Comparison of ENCODE assay signal across 8 cellular contexts in genomic region chr1:46247433-46248121, GRCh38. TPM values are rescaled to one million over a fixed set of nuclear protein-coding genes. Genes with fewer than 3 reads are reported as not detected.
DNase-seq lines count a peak whose midpoint lies in the region; ATAC-seq and TF ChIP-seq lines count a peak whose summit lies in the region.

Gene RAD54L (plus strand): TSS chr1:46247763. CDS start chr1:46248406, 643 bp downstream.

- no peaks in the 10 kb centered on the region for H3K27me3 ChIP-seq in HAP-1 (ENCODE audit: low read depth)
- H3K27me3 ChIP-seq in MM.1S (replicated peaks; ENCODE audit: insufficient read depth, low read length) = no peaks in the 10 kb centered on the region
- H3K27me3 ChIP-seq in neural cell (ENCODE audit: insufficient read depth, low read depth, low read length) = no peaks in the 10 kb centered on the region

- no peaks in the 10 kb centered on the region for H3K9me3 Mint-ChIP-seq in stimulated activated naive CD8-positive, alpha-beta T cell treated with anti-CD3 and anti-CD28 coated beads, Interleukin-15, amount 100 ng/mL, for 72 hours

- peak; percentile 94 for ATAC-seq in stimulated activated naive CD8-positive, alpha-beta T cell treated with anti-CD3 and anti-CD28 coated beads, Interleukin-15, amount 100 ng/mL, for 72 hours

- H3K4me1 Mint-ChIP-seq in stimulated activated naive CD8-positive, alpha-beta T cell treated with anti-CD3 and anti-CD28 coated beads, Interleukin-15, amount 100 ng/mL, for 72 hours = peaks cover 42% of the 10 kb centered on the region

- H3K27ac ChIP-seq in MM.1S (ENCODE audit: low read length) = peak within 1 kb of the TSS; percentile 72
- H3K27ac ChIP-seq in neural cell (ENCODE audit: low read length) = peak within 1 kb of the TSS; percentile 39

- DNase-seq in G401 (ENCODE audit: low spot score) = peak; percentile 99
- peak; percentile 97 to 99 for DNase-seq in HAP-1 (ENCODE audit: low spot score in 2 of 2)
- DNase-seq in MM.1S = peak; percentile 99
- DNase-seq in SHP77 treated with DMSO at 0.1 percent for 48 hours (lab: John Stamatoyannopoulos, UW) = peak; percentile 94
- DNase-seq in activated effector memory CD4-positive, alpha-beta T cell treated with Interleukin-2 at 50 U/mL for 16 hours = peak; percentile 92
- peak; percentile 98 for DNase-seq in fibroblast of the conjunctiva (ENCODE audit: low read depth)
- peak; percentile 96 to 99 for DNase-seq in stimulated activated naive CD8-positive, alpha-beta T cell treated with anti-CD3 and anti-CD28 coated beads, Interleukin-15, amount 100 ng/mL, for 72 hours

- no peaks in the 10 kb centered on the region for H4K20me1 ChIP-seq in MM.1S (ENCODE audit: insufficient read depth, low read length)
- H4K20me1 ChIP-seq in neural cell (ENCODE audit: insufficient read depth) = no peaks in the 10 kb centered on the region

- in situ Hi-C loops in G401 (cut with HindIII; ENCODE audit: low sequenced_read_pairs) = no loop called here
- in situ Hi-C loops in HAP-1 (cut with MboI; ENCODE audit: low sequenced_read_pairs) = no loop called here

- peak within 1 kb of the TSS; percentile 95 to 98 for H3K27ac Mint-ChIP-seq in stimulated activated naive CD8-positive, alpha-beta T cell treated with anti-CD3 and anti-CD28 coated beads, Interleukin-15, amount 100 ng/mL, for 72 hours

- peaks cover 43% of the 10 kb centered on the region for H3K79me2 ChIP-seq in MM.1S (ENCODE audit: low read length)
- no peaks in the 10 kb centered on the region for H3K79me2 ChIP-seq in neural cell (replicated peaks; ENCODE audit: insufficient read depth, low read length)

- H3F3A ChIP-seq in MM.1S (ENCODE audit: insufficient read depth, low read length) (0 out of 2 replicates have a peak, but pooled peaks cover 7% of the 10 kb centered on the region), neural cell (ENCODE audit: insufficient read depth, low read length, poor library complexity, severe bottlenecking) (no peaks in the 10 kb centered on the region)

- H3K36me3 ChIP-seq in HAP-1 (replicated peaks) (peaks cover 35% of the 10 kb centered on the region), MM.1S (replicated peaks; ENCODE audit: insufficient read depth, low read length) (peaks cover 3% of the 10 kb centered on the region; the same call in 1 of the 2 replicates), neural cell (ENCODE audit: insufficient read depth, low read length) (no peaks in the 10 kb centered on the region)

- no peak for TF ChIP-seq RAD21 in neural cell (conservative IDR thresholded peaks at IDR 0.05)

- H2AFZ ChIP-seq in MM.1S (ENCODE audit: low read length) (peak within 1 kb of the TSS; percentile 100), neural cell (ENCODE audit: low read depth, low read length) (peak within 1 kb of the TSS; percentile 49)

- H3K9me2 ChIP-seq in MM.1S (replicated peaks; ENCODE audit: insufficient read depth, low read length) = no peaks in the 10 kb centered on the region
- no peaks in the 10 kb centered on the region for H3K9me2 ChIP-seq in neural cell (ENCODE audit: insufficient read depth, low read length)

- peak within 1 kb of the TSS; percentile 95 for H3K4me3 ChIP-seq in HAP-1
- peak within 1 kb of the TSS; percentile 87 for H3K4me3 ChIP-seq in MM.1S (ENCODE audit: low read length)
- H3K4me3 ChIP-seq in neural cell (ENCODE audit: low read length) = peak within 1 kb of the TSS; percentile 77

- TF ChIP-seq CTCF in MM.1S (IDR thresholded peaks at IDR 0.05; ENCODE audit: low read length) (no peak), neural cell (IDR thresholded peaks at IDR 0.05; ENCODE audit: poor library complexity, severe bottlenecking) (no peak)

- H3K4me3 Mint-ChIP-seq in stimulated activated naive CD8-positive, alpha-beta T cell treated with anti-CD3 and anti-CD28 coated beads, Interleukin-15, amount 100 ng/mL, for 72 hours = peak within 1 kb of the TSS; percentile 99 to 100

- H3K4me2 ChIP-seq in MM.1S (ENCODE audit: low read depth, low read length) = peak within 1 kb of the TSS; percentile 99
- H3K4me2 ChIP-seq in neural cell (ENCODE audit: low read length) = peak within 1 kb of the TSS; percentile 60

- H3K9ac ChIP-seq in MM.1S (ENCODE audit: low read length) (peak within 1 kb of the TSS; percentile 77), neural cell (ENCODE audit: low read length) (peak within 1 kb of the TSS; percentile 46)

- TF ChIP-seq EP300 in neural cell (conservative IDR thresholded peaks at IDR 0.05; ENCODE audit: poor library complexity, severe bottlenecking) = no peak

- H3K9me3 ChIP-seq in HAP-1 (no peaks in the 10 kb centered on the region), MM.1S (replicated peaks; ENCODE audit: insufficient read depth, low read length) (no peaks in the 10 kb centered on the region), neural cell (ENCODE audit: low read length) (no peaks in the 10 kb centered on the region)

- no peaks in the 10 kb centered on the region for H3K27me3 Mint-ChIP-seq in stimulated activated naive CD8-positive, alpha-beta T cell treated with anti-CD3 and anti-CD28 coated beads, Interleukin-15, amount 100 ng/mL, for 72 hours

- peaks cover 15% of the 10 kb centered on the region for H3K4me1 ChIP-seq in HAP-1
- H3K4me1 ChIP-seq in MM.1S (ENCODE audit: low read length) = peaks cover 18% of the 10 kb centered on the region

TF ChIP-seq in neural cell, 6 proteins besides CTCF, POLR2A, EP300 and RAD21:
- TF ChIP-seq MXI1 (conservative IDR thresholded peaks at IDR 0.05; ENCODE audit: poor library complexity, severe bottlenecking) (peak; percentile 99), REST (IDR thresholded peaks at IDR 0.05; ENCODE audit: borderline replicate concordance) (no peak), POLR2AphosphoS5 (IDR thresholded peaks at IDR 0.05) (peak; percentile 63)

RNA-seq across cellular contexts. Expression of gene RAD54L, which starts in this region (rescaled TPM):
- 16.8 and 20.6 TPM in 2 replicates for total RNA-seq in G401 (2014; rRNA removed; shearing (Covaris generic))
- 1.1 TPM in 1 of 2 replicates, not detected in the other for polyA plus RNA-seq in neural cell
- 0.46 and 0.97 TPM in 2 replicates for polyA minus RNA-seq in neural cell

Comparison
In these comparisons a context has a peak if more than half of its experiments do, and no peak if none do; other contexts are left out.
1. Peak in every context shown above with its lines: DNase-seq, ATAC-seq, H3K4me3 ChIP-seq and H3K27ac ChIP-seq.